27 cellular contexts compared by ENCODE assay signal in genomic region chr2:171367692-171368091, GRCh38.
"Had no signal": no experiment of that assay in that cellular context is flagged by ENCODE, and none has a peak within 500 bp of the region (broad histone marks: within the 10 kb centered on the region; RNA-seq: fewer than 3 reads in every experiment).

No MANE protein-coding gene starts in this region.

- FAIRE-seq: endometrium, islet of Langerhans, keratinocyte had no signal

- DNase-seq: colonic mucosa; cortex of kidney; effector CD8-positive, alpha-beta T cell; effector memory CD8-positive, alpha-beta T cell; endodermal cell; erythroblast; esophagus squamous epithelium; foreskin fibroblast; foreskin melanocyte; gastrocnemius medialis; glutamatergic neuron; head of caudate nucleus; heart right ventricle; hippocampal formation; left cardiac atrium; left lung; left ventricle myocardium superior; lower lobe of right lung; mesendoderm; midbrain; naive thymus-derived CD4-positive, alpha-beta T cell had no signal

- H3K27ac Mint-ChIP-seq: dendritic cell treated with granulocyte-macrophage colony-stimulating factor and Interleukin-4, amounts not matched to agents 40 ng/mL and 50 ng/mL, for 4 days; effector memory CD8-positive, alpha-beta T cell; endodermal cell; memory B cell; naive thymus-derived CD4-positive, alpha-beta T cell had no signal

- H3K4me1 Mint-ChIP-seq: endodermal cell; memory B cell; naive thymus-derived CD4-positive, alpha-beta T cell had no signal

- H3K27me3 Mint-ChIP-seq: dendritic cell treated with granulocyte-macrophage colony-stimulating factor and Interleukin-4, amounts not matched to agents 40 ng/mL and 50 ng/mL, for 4 days; effector memory CD8-positive, alpha-beta T cell; memory B cell; naive thymus-derived CD4-positive, alpha-beta T cell had no signal

- H3K4me3 Mint-ChIP-seq: dendritic cell treated with granulocyte-macrophage colony-stimulating factor and Interleukin-4, amounts not matched to agents 40 ng/mL and 50 ng/mL, for 4 days; effector memory CD8-positive, alpha-beta T cell; endodermal cell; memory B cell; naive thymus-derived CD4-positive, alpha-beta T cell had no signal

- ATAC-seq: effector memory CD8-positive, alpha-beta T cell; esophagus mucosa; gastrocnemius medialis; heart right ventricle; left cardiac atrium; left lung; left ventricle myocardium superior; lower lobe of right lung; naive thymus-derived CD4-positive, alpha-beta T cell had no signal
